Comparison of ENCODE assay signal across 8 cellular contexts in genomic region chr5:134738133-134738962, GRCh38. TPM values are rescaled to one million over a fixed set of nuclear protein-coding genes. Genes with fewer than 3 reads are reported as not detected.
DNase-seq lines count a peak whose midpoint lies in the region; ATAC-seq lines count a peak whose summit lies in the region.

TSS of gene CAMLG (plus strand) at chr5:134738548. CDS start at chr5:134738621, 73 bp downstream.

- peak; percentile 69 to 96 (median 93) for DNase-seq in C1 segment of cervical spinal cord (lab: John Stamatoyannopoulos, UW)
- peak; percentile 87 for DNase-seq in NCI-H526 treated with DMSO at 0.1 percent for 48 hours (lab: John Stamatoyannopoulos, UW)
- DNase-seq in activated CD4-positive, alpha-beta T cell treated with anti-CD3 and anti-CD28 coated beads, Interleukin-2, amount 10 ng/mL, durations not matched to agents 7 days and 5 days: peak; percentile 98
- DNase-seq in cortex of kidney (lab: John Stamatoyannopoulos, UW): peak; percentile 81
- peak; percentile 99 for DNase-seq in left kidney (ENCODE audit: low read depth, low spot score)
- DNase-seq in stimulated activated CD4-positive, alpha-beta T cell treated with anti-CD3 and anti-CD28 coated beads, Interleukin-2, amount 100 ng/mL, for 24 hours: peak; percentile 98

- peak; percentile 97 for ATAC-seq in GM19324 (IDR thresholded peaks at IDR 0.05; ENCODE audit: low FRiP score, unreplicated experiment)
- peak; percentile 89 for ATAC-seq in HG03469 (IDR thresholded peaks at IDR 0.05; ENCODE audit: unreplicated experiment)

- POLR2A ChIA-PET in activated CD4-positive, alpha-beta T cell treated with anti-CD3 and anti-CD28 coated beads, Interleukin-2, amount 10 ng/mL, durations not matched to agents 7 days and 5 days (lab: Charles Lee): interaction anchor here (0.7 to 1.9 kb wide), 3 partner anchors 17 to 108 kb away, joined by 3 to 6 read pairs (median 3); partner anchors contain the start of genes C5orf24 and DDX46

- H3K36me3 Mint-ChIP-seq in activated CD4-positive, alpha-beta T cell treated with anti-CD3 and anti-CD28 coated beads, Interleukin-2, amount 10 ng/mL, durations not matched to agents 7 days and 5 days (ENCODE audit: low read depth): peaks cover 4% of the 10 kb centered on the region

- peak within 1 kb of the TSS; percentile 95 for H3K27ac Mint-ChIP-seq in activated CD4-positive, alpha-beta T cell treated with anti-CD3 and anti-CD28 coated beads, Interleukin-2, amount 10 ng/mL, durations not matched to agents 7 days and 5 days

- peak within 1 kb of the TSS; percentile 88 for H3K4me3 Mint-ChIP-seq in activated CD4-positive, alpha-beta T cell treated with anti-CD3 and anti-CD28 coated beads, Interleukin-2, amount 10 ng/mL, durations not matched to agents 7 days and 5 days

- peaks cover 35% of the 10 kb centered on the region for H3K4me1 Mint-ChIP-seq in activated CD4-positive, alpha-beta T cell treated with anti-CD3 and anti-CD28 coated beads, Interleukin-2, amount 10 ng/mL, durations not matched to agents 7 days and 5 days

- no peaks in the 10 kb centered on the region for H3K9me3 Mint-ChIP-seq in activated CD4-positive, alpha-beta T cell treated with anti-CD3 and anti-CD28 coated beads, Interleukin-2, amount 10 ng/mL, durations not matched to agents 7 days and 5 days

- H3K27me3 Mint-ChIP-seq in activated CD4-positive, alpha-beta T cell treated with anti-CD3 and anti-CD28 coated beads, Interleukin-2, amount 10 ng/mL, durations not matched to agents 7 days and 5 days: no peaks in the 10 kb centered on the region

- CTCF ChIA-PET in activated CD4-positive, alpha-beta T cell treated with anti-CD3 and anti-CD28 coated beads, Interleukin-2, amount 10 ng/mL, durations not matched to agents 7 days and 5 days (lab: Charles Lee): interaction anchor here (0.6 to 3.5 kb wide), 41 partner anchors 10 to 833 kb away, joined by 3 to 23 read pairs (median 4); partner anchors contain the start of genes DDX46 and PCBD2

RNA-seq across cellular contexts. Expression of gene CAMLG, which starts in this region (rescaled TPM):
- total RNA-seq in activated CD4-positive, alpha-beta T cell treated with anti-CD3 and anti-CD28 coated beads, Interleukin-2, amount 10 ng/mL, durations not matched to agents 7 days and 5 days: 10 to 100 TPM; 20.6 to 24.1 TPM

Comparison
In these comparisons a context has a peak if more than half of its experiments do, and no peak if none do; other contexts are left out.
1. Peak in every context shown above with its lines: DNase-seq and ATAC-seq.